8 cellular contexts compared by ENCODE assay signal in genomic region chr2:56130463-56131070, GRCh38. TPM values are rescaled to one million over a fixed set of nuclear protein-coding genes. Genes with fewer than 3 reads are reported as not detected.
DNase-seq lines count a peak whose midpoint lies in the region; ATAC-seq and TF ChIP-seq lines count a peak whose summit lies in the region.

No MANE protein-coding gene starts in this region.

- H3K79me1 ChIP-seq in mesendoderm (ENCODE audit: low read length): no peaks in the 10 kb centered on the region

- CTCF ChIA-PET in AG04449 (lab: Yijun Ruan, JAX): interaction anchor here (0.6 to 4.5 kb wide), 29 partner anchors 9 to 1390 kb away, joined by 3 to 53 read pairs (median 4); no protein-coding TSS in a partner anchor

- H2BK5ac ChIP-seq in mesendoderm (ENCODE audit: low read length): no peak overlapping the region

- no peak overlapping the region for H3K56ac ChIP-seq in mesendoderm (ENCODE audit: low read length)

- H3K27ac ChIP-seq in mesendoderm (ENCODE audit: low read depth, low read length): no peak overlapping the region

- POLR2A ChIA-PET in AG04449 (lab: Yijun Ruan, JAX): no interaction called here

- H4K5ac ChIP-seq in mesendoderm (ENCODE audit: low read length): no peak overlapping the region

- TF ChIP-seq CTCF in AG04449 (IDR thresholded peaks at IDR 0.05; ENCODE audit: insufficient read depth, low read length, missing control alignments) (peak; percentile 62), GM12875 (IDR thresholded peaks at IDR 0.05; ENCODE audit: borderline replicate concordance, insufficient read depth, low read depth, low read length) (peak; percentile 51; the same call in 1 of the 2 replicates), cardiac fibroblast (IDR thresholded peaks at IDR 0.05; ENCODE audit: low read depth, low read length) (peak; percentile 91)

- ATAC-seq in HG03045 (IDR thresholded peaks at IDR 0.05; ENCODE audit: unreplicated experiment) (no peak), HG03342 (IDR thresholded peaks at IDR 0.05; ENCODE audit: unreplicated experiment) (no peak)

- no CpG with 5 or more reads among the region's 5 CpGs for WGBS in mesendoderm (ENCODE audit: extremely low coverage, insufficient coverage, low lambda C conversion rate)

- no peak overlapping the region for H2AK5ac ChIP-seq in mesendoderm (ENCODE audit: low read length)

- H3K4me2 ChIP-seq in mesendoderm (ENCODE audit: low read length): no peak overlapping the region

- no peaks in the 10 kb centered on the region for H3K4me1 ChIP-seq in mesendoderm (ENCODE audit: control insufficient read depth, low read depth, low read length)

- no peaks in the 10 kb centered on the region for H3K79me2 ChIP-seq in mesendoderm (ENCODE audit: control insufficient read depth, insufficient read depth, low read length)

- H3K18ac ChIP-seq in mesendoderm (ENCODE audit: low read length): no peak overlapping the region

- no peak overlapping the region for H2BK120ac ChIP-seq in mesendoderm (ENCODE audit: low read depth, low read length)

- H3K4me3 ChIP-seq in AG04449 (ENCODE audit: low read depth, low read length) (no peak overlapping the region), GM12875 (ENCODE audit: low read depth, low read length) (no peak overlapping the region), cardiac fibroblast (replicated peaks in 1 of 2; ENCODE audit: low read depth in 2 of 2, low read length in 2 of 2) (no peak overlapping the region), mesendoderm (ENCODE audit: low read length) (no peak overlapping the region)

- H4K8ac ChIP-seq in mesendoderm (ENCODE audit: low read depth, low read length): no peak overlapping the region

- no peak overlapping the region for H2BK15ac ChIP-seq in mesendoderm (replicated peaks; ENCODE audit: low read depth)

- H3K36me3 ChIP-seq in mesendoderm (ENCODE audit: control insufficient read depth, insufficient read depth, low read length): no peaks in the 10 kb centered on the region

- DNase-seq in AG04449 (ENCODE audit: low read depth, low spot score) (peak; percentile 3), NCI-H2171 (lab: John Stamatoyannopoulos, UW) (peak; percentile 11), cardiac fibroblast (ENCODE audit: low read depth in 2 of 2) (peak; percentile 66 to 75), mesendoderm (peak; percentile 53)
- no peak for DNase-seq in stimulated activated CD4-positive, alpha-beta T cell treated with anti-CD3 and anti-CD28 coated beads, Interleukin-2, amount 100 ng/mL, for 48 hours

- no peaks in the 10 kb centered on the region for H3K27me3 ChIP-seq in mesendoderm (ENCODE audit: insufficient read depth, low read length, poor library complexity)

- H3K9ac ChIP-seq in mesendoderm (ENCODE audit: low read length): no peak overlapping the region

- H3K4ac ChIP-seq in mesendoderm (ENCODE audit: low read depth, low read length): no peak overlapping the region

- H3K23ac ChIP-seq in mesendoderm (ENCODE audit: low read length): no peak overlapping the region

RNA-seq across cellular contexts. Expression of gene CCDC85A, which starts 53.2 kb away (rescaled TPM):
- 0.03 TPM for polyA plus RNA-seq in mesendoderm (2013, experiment 1 of 2)
- 0.03 TPM for polyA plus RNA-seq in mesendoderm (2013, experiment 2 of 2)

Comparison
In these comparisons a context has a peak if more than half of its experiments do, and no peak if none do; other contexts are left out.
1. DNase-seq: peak in AG04449 (single experiment), NCI-H2171 (single experiment), cardiac fibroblast (2 of 2) and mesendoderm (single experiment); none in stimulated activated CD4-positive, alpha-beta T cell treated with anti-CD3 and anti-CD28 coated beads, Interleukin-2, amount 100 ng/mL, for 48 hours (0 of 2).
2. Peak in every context shown above with its lines, with median percentiles within 50 percentile points of each other: CTCF ChIP-seq.